ENCODE assay signal across 15 cellular contexts in genomic region chr16:65426484-65426883, GRCh38.
DNase-seq lines count a peak whose midpoint lies in the region; TF ChIP-seq lines count a peak whose summit lies in the region.
"Had no signal": no experiment of that assay in that cellular context is flagged by ENCODE, and none has a peak within 500 bp of the region (broad histone marks: within the 10 kb centered on the region; RNA-seq: fewer than 3 reads in every experiment).

No MANE protein-coding gene starts in this region.

- TF ChIP-seq CTCF in fibroblast of mammary gland (conservative IDR thresholded peaks at IDR 0.05; ENCODE audit: control insufficient read depth, insufficient read depth, low read depth, low read length) (no peak), mesothelial cell of epicardium (IDR thresholded peaks at IDR 0.05; ENCODE audit: unreplicated experiment) (peak; percentile 12), sigmoid colon (IDR thresholded peaks at IDR 0.05) (no peak), endodermal cell (conservative IDR thresholded peaks at IDR 0.05) (no peak), progenitor cell of endocrine pancreas (IDR thresholded peaks at IDR 0.05; ENCODE audit: unreplicated experiment) (no peak)

- H3K4me3 Mint-ChIP-seq in mesothelial cell of epicardium: no peak overlapping the region
- H3K4me3 Mint-ChIP-seq in endodermal cell: no peak overlapping the region
- no peak overlapping the region for H3K4me3 Mint-ChIP-seq in progenitor cell of endocrine pancreas (ENCODE audit: low read depth)
- H3K4me3 Mint-ChIP-seq: CD4-positive, alpha-beta memory T cell; GM23338 had no signal

- WGBS in sigmoid colon, 2 donors: 77 to 84% methylated on average over 1 of the region's 1 CpG
- 92% methylated on average over 1 of the region's 1 CpG; no CpG with 5 or more reads in 1 of the 2 experiments for WGBS in endodermal cell (ENCODE audit: insufficient coverage in 1 of 2, insufficient read length in 1 of 2), 2 experiments

- H3K27me3 Mint-ChIP-seq in mesothelial cell of epicardium (ENCODE audit: low read depth): peaks cover 2% of the 10 kb centered on the region
- H3K27me3 Mint-ChIP-seq in endodermal cell (ENCODE audit: insufficient read depth): peaks cover 4% of the 10 kb centered on the region
- no peaks in the 10 kb centered on the region for H3K27me3 Mint-ChIP-seq in progenitor cell of endocrine pancreas
- H3K27me3 Mint-ChIP-seq: CD4-positive, alpha-beta memory T cell had no signal

- H3K27me3 ChIP-seq in sigmoid colon (no peaks in the 10 kb centered on the region), endodermal cell (ENCODE audit: control insufficient read depth, insufficient read depth, low read length, poor library complexity, severe bottlenecking) (no peaks in the 10 kb centered on the region)

- no peak overlapping the region for H3K9ac ChIP-seq in endodermal cell (ENCODE audit: extremely low read depth, low read length, poor library complexity, severe bottlenecking)

- no peak overlapping the region for H3K27ac ChIP-seq in sigmoid colon
- H3K27ac ChIP-seq in endodermal cell (ENCODE audit: low read depth, low read length): no peak overlapping the region

- H3K36me3 Mint-ChIP-seq in mesothelial cell of epicardium (no peaks in the 10 kb centered on the region), endodermal cell (ENCODE audit: low read depth) (no peaks in the 10 kb centered on the region), progenitor cell of endocrine pancreas (ENCODE audit: insufficient read depth) (no peaks in the 10 kb centered on the region)
- H3K36me3 Mint-ChIP-seq: CD4-positive, alpha-beta memory T cell had no signal

- H3K4me1 Mint-ChIP-seq in mesothelial cell of epicardium (no peaks in the 10 kb centered on the region), endodermal cell (peaks cover 6% of the 10 kb centered on the region), progenitor cell of endocrine pancreas (ENCODE audit: low read depth) (no peaks in the 10 kb centered on the region)
- H3K4me1 Mint-ChIP-seq: CD4-positive, alpha-beta memory T cell had no signal

- H3K27ac Mint-ChIP-seq in mesothelial cell of epicardium (no peak overlapping the region), endodermal cell (no peak overlapping the region), progenitor cell of endocrine pancreas (no peak overlapping the region)
- H3K27ac Mint-ChIP-seq: CD4-positive, alpha-beta memory T cell; GM23338 had no signal

- H3K36me3 ChIP-seq in sigmoid colon (no peaks in the 10 kb centered on the region), endodermal cell (ENCODE audit: control insufficient read depth, insufficient read depth, low read length) (no peaks in the 10 kb centered on the region)
- H3K36me3 ChIP-seq: HAP-1 had no signal

- TF ChIP-seq EP300 in sigmoid colon (IDR thresholded peaks at IDR 0.05): no peak

- DNase-seq in amniotic epithelial cell (ENCODE audit: low read depth) (peak; percentile 60), fibroblast of mammary gland (ENCODE audit: low read depth) (peak; percentile 11), mesothelial cell of epicardium (ENCODE audit: low spot score in 2 of 2, unreplicated experiment in 2 of 2) (no peak), NCI-H1105 treated with DMSO at 0.1 percent for 48 hours (lab: John Stamatoyannopoulos, UW) (no peak), sigmoid colon (no peak), endodermal cell (no peak), progenitor cell of endocrine pancreas (ENCODE audit: low spot score, unreplicated experiment) (no peak)
- DNase-seq: C1 segment of cervical spinal cord; Calu3; CD4-positive, alpha-beta memory T cell; COR-L47; DMS153; DND-41 had no signal

- H3K9me3 Mint-ChIP-seq in mesothelial cell of epicardium (peaks cover 4% of the 10 kb centered on the region), endodermal cell (no peaks in the 10 kb centered on the region), progenitor cell of endocrine pancreas (ENCODE audit: low read depth) (no peaks in the 10 kb centered on the region)

- H3K9me3 ChIP-seq in sigmoid colon: no peaks in the 10 kb centered on the region
- H3K9me3 ChIP-seq in endodermal cell (ENCODE audit: control insufficient read depth, low read length): no peaks in the 10 kb centered on the region
- H3K9me3 ChIP-seq: HAP-1 had no signal

- TF ChIP-seq POLR2A in sigmoid colon (IDR thresholded peaks at IDR 0.05): no peak

- H3K4me3 ChIP-seq in fibroblast of mammary gland (ENCODE audit: control insufficient read depth, low read depth, low read length): no peak overlapping the region
- no peak overlapping the region for H3K4me3 ChIP-seq in sigmoid colon
- H3K4me3 ChIP-seq in endodermal cell (ENCODE audit: low read length): no peak overlapping the region
- H3K4me3 ChIP-seq: GM23338, HAP-1 had no signal

- H3K4me1 ChIP-seq in sigmoid colon (no peaks in the 10 kb centered on the region), endodermal cell (ENCODE audit: control insufficient read depth, insufficient read depth, low read length) (no peaks in the 10 kb centered on the region)
- H3K4me1 ChIP-seq: HAP-1 had no signal

- intact Hi-C loops in sigmoid colon (cut with DNase I): no loop called here

Comparison
In these comparisons a context has a peak if more than half of its experiments do, and no peak if none do; other contexts are left out.
1. DNase-seq: peak in amniotic epithelial cell (single experiment) and fibroblast of mammary gland (single experiment); none in mesothelial cell of epicardium (0 of 2), NCI-H1105 treated with DMSO at 0.1 percent for 48 hours (single experiment), sigmoid colon (single experiment), endodermal cell (single experiment) and progenitor cell of endocrine pancreas (single experiment).